Comparison of ENCODE assay signal across 1 cellular context in the genomic region with DNA sequence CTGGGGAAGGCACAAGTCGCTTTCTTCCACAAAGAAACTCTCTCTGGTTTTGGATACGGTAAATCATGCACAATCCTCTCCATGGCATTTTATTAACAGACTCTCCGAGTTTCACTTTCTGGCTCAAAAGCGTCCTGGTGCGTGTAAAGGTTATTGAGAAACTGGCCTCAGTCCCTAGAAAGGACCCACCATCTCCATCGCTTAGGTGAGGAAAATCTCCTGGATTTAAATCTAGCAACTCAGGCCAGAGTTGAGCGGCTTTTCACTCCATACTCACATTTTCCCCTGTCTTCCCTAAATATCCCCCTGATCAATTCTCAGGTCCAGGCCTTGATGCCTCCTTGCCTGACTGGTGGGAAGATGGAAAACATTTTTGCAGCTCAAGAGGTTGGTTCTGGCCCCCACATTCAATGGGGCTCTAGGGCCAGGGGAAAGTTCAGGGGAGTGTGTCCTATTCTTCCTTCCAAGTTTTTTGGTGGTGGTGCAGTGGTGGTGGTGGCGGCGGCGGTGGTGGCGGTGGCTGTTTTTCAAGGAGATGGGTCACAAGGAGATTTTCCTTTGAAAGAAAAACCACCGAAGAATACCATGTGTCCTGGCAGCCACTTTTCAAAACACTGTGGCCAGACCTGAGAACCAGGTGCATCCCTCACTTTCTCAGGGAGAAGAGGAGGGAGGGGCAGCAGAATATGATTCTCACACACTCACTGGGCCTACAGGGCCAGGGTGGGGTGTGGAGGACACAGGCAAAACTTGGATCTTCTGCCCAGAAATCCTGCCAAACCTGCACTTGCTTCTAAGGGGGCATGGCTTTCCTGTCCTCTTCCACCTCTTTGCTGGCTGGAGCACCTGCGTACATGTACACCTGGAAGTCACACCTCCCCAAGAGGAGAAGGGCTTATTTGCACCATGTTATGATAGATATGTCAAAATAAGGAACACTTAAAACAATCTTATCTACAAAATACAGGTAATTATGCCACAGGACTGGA.
TF ChIP-seq lines count a peak whose summit lies in the region.

No MANE protein-coding gene starts in this region.

TF ChIP-seq in HepG2, 621 proteins besides CTCF, POLR2A, EP300 and RAD21 (continued from another document):
- TF ChIP-seq YY1 (IDR thresholded peaks at IDR 0.05; ENCODE audit: insufficient read depth, insufficient replicate concordance, low read depth, low read length): no peak
- TF ChIP-seq ZNF124 (CRISPR knock-in tag; IDR thresholded peaks at IDR 0.05): 0 out of 2 replicates have a peak, but pooled peaks have one; percentile 2
- no peak for TF ChIP-seq PAF1 (CRISPR knock-in tag; IDR thresholded peaks at IDR 0.05)
- TF ChIP-seq, protein P1, sequence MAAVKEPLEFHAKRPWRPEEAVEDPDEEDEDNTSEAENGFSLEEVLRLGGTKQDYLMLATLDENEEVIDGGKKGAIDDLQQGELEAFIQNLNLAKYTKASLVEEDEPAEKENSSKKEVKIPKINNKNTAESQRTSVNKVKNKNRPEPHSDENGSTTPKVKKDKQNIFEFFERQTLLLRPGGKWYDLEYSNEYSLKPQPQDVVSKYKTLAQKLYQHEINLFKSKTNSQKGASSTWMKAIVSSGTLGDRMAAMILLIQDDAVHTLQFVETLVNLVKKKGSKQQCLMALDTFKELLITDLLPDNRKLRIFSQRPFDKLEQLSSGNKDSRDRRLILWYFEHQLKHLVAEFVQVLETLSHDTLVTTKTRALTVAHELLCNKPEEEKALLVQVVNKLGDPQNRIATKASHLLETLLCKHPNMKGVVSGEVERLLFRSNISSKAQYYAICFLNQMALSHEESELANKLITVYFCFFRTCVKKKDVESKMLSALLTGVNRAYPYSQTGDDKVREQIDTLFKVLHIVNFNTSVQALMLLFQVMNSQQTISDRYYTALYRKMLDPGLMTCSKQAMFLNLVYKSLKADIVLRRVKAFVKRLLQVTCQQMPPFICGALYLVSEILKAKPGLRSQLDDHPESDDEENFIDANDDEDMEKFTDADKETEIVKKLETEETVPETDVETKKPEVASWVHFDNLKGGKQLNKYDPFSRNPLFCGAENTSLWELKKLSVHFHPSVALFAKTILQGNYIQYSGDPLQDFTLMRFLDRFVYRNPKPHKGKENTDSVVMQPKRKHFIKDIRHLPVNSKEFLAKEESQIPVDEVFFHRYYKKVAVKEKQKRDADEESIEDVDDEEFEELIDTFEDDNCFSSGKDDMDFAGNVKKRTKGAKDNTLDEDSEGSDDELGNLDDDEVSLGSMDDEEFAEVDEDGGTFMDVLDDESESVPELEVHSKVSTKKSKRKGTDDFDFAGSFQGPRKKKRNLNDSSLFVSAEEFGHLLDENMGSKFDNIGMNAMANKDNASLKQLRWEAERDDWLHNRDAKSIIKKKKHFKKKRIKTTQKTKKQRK (IDR thresholded peaks at IDR 0.05; ENCODE audit: low read length): no peak
- TF ChIP-seq ZNF570 (CRISPR knock-in tag; IDR thresholded peaks at IDR 0.05; ENCODE audit: borderline replicate concordance): no peak
- no peak for TF ChIP-seq ZNF30 (CRISPR knock-in tag; IDR thresholded peaks at IDR 0.05)
- TF ChIP-seq ZSCAN22 (CRISPR knock-in tag; IDR thresholded peaks at IDR 0.05): no peak
- TF ChIP-seq REL (CRISPR knock-in tag; conservative IDR thresholded peaks at IDR 0.05): peak; percentile 54; the same call in 1 of the 2 replicates
- TF ChIP-seq SALL2 (CRISPR knock-in tag; IDR thresholded peaks at IDR 0.05): 0 out of 2 replicates have a peak, but pooled peaks have one; percentile 5
- TF ChIP-seq SNRNP70 (IDR thresholded peaks at IDR 0.05; ENCODE audit: low read depth, low read length): no peak
- no peak for TF ChIP-seq FOXA1 (IDR thresholded peaks at IDR 0.05)
- TF ChIP-seq FOXA1 (CRISPR knock-in tag; IDR thresholded peaks at IDR 0.05): no peak
- TF ChIP-seq, protein P2, sequence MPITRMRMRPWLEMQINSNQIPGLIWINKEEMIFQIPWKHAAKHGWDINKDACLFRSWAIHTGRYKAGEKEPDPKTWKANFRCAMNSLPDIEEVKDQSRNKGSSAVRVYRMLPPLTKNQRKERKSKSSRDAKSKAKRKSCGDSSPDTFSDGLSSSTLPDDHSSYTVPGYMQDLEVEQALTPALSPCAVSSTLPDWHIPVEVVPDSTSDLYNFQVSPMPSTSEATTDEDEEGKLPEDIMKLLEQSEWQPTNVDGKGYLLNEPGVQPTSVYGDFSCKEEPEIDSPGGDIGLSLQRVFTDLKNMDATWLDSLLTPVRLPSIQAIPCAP (CRISPR knock-in tag; IDR thresholded peaks at IDR 0.05; ENCODE audit: low read depth): no peak
- no peak for TF ChIP-seq ZNF101 (CRISPR knock-in tag; IDR thresholded peaks at IDR 0.05; ENCODE audit: borderline replicate concordance, low read depth)
- TF ChIP-seq ZNF761 (CRISPR knock-in tag; conservative IDR thresholded peaks at IDR 0.05): no peak
- TF ChIP-seq, protein P3, sequence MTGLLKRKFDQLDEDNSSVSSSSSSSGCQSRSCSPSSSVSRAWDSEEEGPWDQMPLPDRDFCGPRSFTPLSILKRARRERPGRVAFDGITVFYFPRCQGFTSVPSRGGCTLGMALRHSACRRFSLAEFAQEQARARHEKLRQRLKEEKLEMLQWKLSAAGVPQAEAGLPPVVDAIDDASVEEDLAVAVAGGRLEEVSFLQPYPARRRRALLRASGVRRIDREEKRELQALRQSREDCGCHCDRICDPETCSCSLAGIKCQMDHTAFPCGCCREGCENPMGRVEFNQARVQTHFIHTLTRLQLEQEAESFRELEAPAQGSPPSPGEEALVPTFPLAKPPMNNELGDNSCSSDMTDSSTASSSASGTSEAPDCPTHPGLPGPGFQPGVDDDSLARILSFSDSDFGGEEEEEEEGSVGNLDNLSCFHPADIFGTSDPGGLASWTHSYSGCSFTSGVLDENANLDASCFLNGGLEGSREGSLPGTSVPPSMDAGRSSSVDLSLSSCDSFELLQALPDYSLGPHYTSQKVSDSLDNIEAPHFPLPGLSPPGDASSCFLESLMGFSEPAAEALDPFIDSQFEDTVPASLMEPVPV (CRISPR knock-in tag; IDR thresholded peaks at IDR 0.05): no peak
- no peak for TF ChIP-seq ZNF792 (CRISPR knock-in tag; IDR thresholded peaks at IDR 0.05)
- TF ChIP-seq, protein P4, sequence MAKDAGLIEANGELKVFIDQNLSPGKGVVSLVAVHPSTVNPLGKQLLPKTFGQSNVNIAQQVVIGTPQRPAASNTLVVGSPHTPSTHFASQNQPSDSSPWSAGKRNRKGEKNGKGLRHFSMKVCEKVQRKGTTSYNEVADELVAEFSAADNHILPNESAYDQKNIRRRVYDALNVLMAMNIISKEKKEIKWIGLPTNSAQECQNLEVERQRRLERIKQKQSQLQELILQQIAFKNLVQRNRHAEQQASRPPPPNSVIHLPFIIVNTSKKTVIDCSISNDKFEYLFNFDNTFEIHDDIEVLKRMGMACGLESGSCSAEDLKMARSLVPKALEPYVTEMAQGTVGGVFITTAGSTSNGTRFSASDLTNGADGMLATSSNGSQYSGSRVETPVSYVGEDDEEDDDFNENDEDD (CRISPR knock-in tag; IDR thresholded peaks at IDR 0.05; ENCODE audit: borderline replicate concordance): no peak
- no peak for TF ChIP-seq ZNF703 (CRISPR knock-in tag; IDR thresholded peaks at IDR 0.05; ENCODE audit: borderline replicate concordance)
- peak; percentile 4; the same call in 1 of the 2 replicates for TF ChIP-seq KAT7 (CRISPR knock-in tag; IDR thresholded peaks at IDR 0.05; ENCODE audit: borderline replicate concordance)
- 0 out of 2 replicates have a peak, but pooled peaks have one; percentile 40 for TF ChIP-seq ZNF572 (CRISPR knock-in tag; IDR thresholded peaks at IDR 0.05)
- TF ChIP-seq TOPORS (CRISPR knock-in tag; IDR thresholded peaks at IDR 0.05): peak; percentile 8; the same call in 1 of the 2 replicates
- TF ChIP-seq, protein P5, sequence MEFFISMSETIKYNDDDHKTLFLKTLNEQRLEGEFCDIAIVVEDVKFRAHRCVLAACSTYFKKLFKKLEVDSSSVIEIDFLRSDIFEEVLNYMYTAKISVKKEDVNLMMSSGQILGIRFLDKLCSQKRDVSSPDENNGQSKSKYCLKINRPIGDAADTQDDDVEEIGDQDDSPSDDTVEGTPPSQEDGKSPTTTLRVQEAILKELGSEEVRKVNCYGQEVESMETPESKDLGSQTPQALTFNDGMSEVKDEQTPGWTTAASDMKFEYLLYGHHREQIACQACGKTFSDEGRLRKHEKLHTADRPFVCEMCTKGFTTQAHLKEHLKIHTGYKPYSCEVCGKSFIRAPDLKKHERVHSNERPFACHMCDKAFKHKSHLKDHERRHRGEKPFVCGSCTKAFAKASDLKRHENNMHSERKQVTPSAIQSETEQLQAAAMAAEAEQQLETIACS (CRISPR knock-in tag; IDR thresholded peaks at IDR 0.05): no peak
- TF ChIP-seq HES4 (CRISPR knock-in tag; IDR thresholded peaks at IDR 0.05; ENCODE audit: borderline replicate concordance): no peak
- TF ChIP-seq SNAPC2 (CRISPR knock-in tag; IDR thresholded peaks at IDR 0.05): no peak
- TF ChIP-seq, protein P6, sequence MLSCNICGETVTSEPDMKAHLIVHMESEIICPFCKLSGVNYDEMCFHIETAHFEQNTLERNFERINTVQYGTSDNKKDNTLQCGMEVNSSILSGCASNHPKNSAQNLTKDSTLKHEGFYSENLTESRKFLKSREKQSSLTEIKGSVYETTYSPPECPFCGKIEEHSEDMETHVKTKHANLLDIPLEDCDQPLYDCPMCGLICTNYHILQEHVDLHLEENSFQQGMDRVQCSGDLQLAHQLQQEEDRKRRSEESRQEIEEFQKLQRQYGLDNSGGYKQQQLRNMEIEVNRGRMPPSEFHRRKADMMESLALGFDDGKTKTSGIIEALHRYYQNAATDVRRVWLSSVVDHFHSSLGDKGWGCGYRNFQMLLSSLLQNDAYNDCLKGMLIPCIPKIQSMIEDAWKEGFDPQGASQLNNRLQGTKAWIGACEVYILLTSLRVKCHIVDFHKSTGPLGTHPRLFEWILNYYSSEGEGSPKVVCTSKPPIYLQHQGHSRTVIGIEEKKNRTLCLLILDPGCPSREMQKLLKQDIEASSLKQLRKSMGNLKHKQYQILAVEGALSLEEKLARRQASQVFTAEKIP (CRISPR knock-in tag; IDR thresholded peaks at IDR 0.05; ENCODE audit: borderline replicate concordance): no peak
